ENCODE assay signal across 24 cellular contexts in the genomic region with DNA sequence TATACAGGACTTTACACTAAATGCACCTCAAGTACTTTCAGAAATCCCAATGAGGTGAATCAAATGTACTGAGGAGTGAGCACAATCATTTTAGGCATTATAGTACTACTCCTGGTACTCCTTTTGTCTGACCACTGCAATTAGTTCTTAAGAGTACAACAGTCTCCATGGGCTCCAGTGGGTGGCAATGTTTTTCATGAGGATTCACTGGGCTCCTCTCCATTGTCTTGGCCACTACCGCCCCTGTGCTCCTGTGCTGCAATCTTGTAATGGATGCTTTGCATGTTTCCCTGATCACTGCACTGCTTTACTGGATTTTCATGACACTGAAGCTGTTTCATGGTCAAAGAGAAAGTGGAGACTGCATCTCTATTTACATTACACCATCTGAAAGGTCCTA.
DNase-seq lines count a peak whose midpoint lies in the region; ATAC-seq and TF ChIP-seq lines count a peak whose summit lies in the region.
"Had no signal": no experiment of that assay in that cellular context is flagged by ENCODE, and none has a peak within 500 bp of the region (broad histone marks: within the 10 kb centered on the region; RNA-seq: fewer than 3 reads in every experiment).

No MANE protein-coding gene starts in this region.

- no peaks in the 10 kb centered on the region for H3K4me1 ChIP-seq in endodermal cell (ENCODE audit: control insufficient read depth, insufficient read depth, low read length)
- peaks cover 6% of the 10 kb centered on the region for H3K4me1 ChIP-seq in neural progenitor cell
- H3K4me1 ChIP-seq: BLaER1, tibial artery had no signal

- H3K4me3 ChIP-seq in endodermal cell (ENCODE audit: low read length) (no peak overlapping the region), neural progenitor cell (no peak overlapping the region)
- H3K4me3 ChIP-seq: BLaER1, heart left ventricle, tibial artery had no signal

- H3K27me3 ChIP-seq in endodermal cell (ENCODE audit: control insufficient read depth, insufficient read depth, low read length, poor library complexity, severe bottlenecking) (no peaks in the 10 kb centered on the region), neural progenitor cell (no peaks in the 10 kb centered on the region)
- H3K27me3 ChIP-seq: BLaER1, heart left ventricle, tibial artery had no signal

- no peaks in the 10 kb centered on the region for H3K4me1 Mint-ChIP-seq in endodermal cell
- H3K4me1 Mint-ChIP-seq in neural progenitor cell, result peaks cover 5% of the 10 kb centered on the region
- H3K4me1 Mint-ChIP-seq: activated naive CD8-positive, alpha-beta T cell treated with anti-CD3 and anti-CD28 coated beads, Interleukin-2, amount 10 ng/mL, durations not matched to agents 7 days and 5 days; memory B cell had no signal

- H3K9me3 ChIP-seq in endodermal cell (ENCODE audit: control insufficient read depth, low read length) (no peaks in the 10 kb centered on the region), neural progenitor cell (ENCODE audit: low read depth) (no peaks in the 10 kb centered on the region)
- H3K9me3 ChIP-seq: BLaER1, heart left ventricle, tibial artery had no signal

- in situ Hi-C loops in ACHN (cut with HindIII; ENCODE audit: low pct_ligation_motif_present, low pct_unique_long_range_greater_than_20kb, low sequenced_read_pairs), result no loop called here

- H2AFZ ChIP-seq in neural progenitor cell (replicated peaks), result no peak overlapping the region

- H3K9me3 Mint-ChIP-seq in endodermal cell (no peaks in the 10 kb centered on the region), neural progenitor cell (no peaks in the 10 kb centered on the region)
- H3K9me3 Mint-ChIP-seq: activated naive CD8-positive, alpha-beta T cell treated with anti-CD3 and anti-CD28 coated beads, Interleukin-2, amount 10 ng/mL, durations not matched to agents 7 days and 5 days; activated T-helper 1 cell treated with anti-CD3 and anti-CD28 coated beads, Interleukin-12 subunit alpha, Interleukin-12 subunit beta, Interleukin-2, Interleukin-4 antibody, amounts not matched to agents 30 ng/mL and 10 ng/mL and 1 ng/mL, durations not matched to agents 14 hours and 24 hours and 36 hours had no signal

- H3K4me2 ChIP-seq in neural progenitor cell, result no peak overlapping the region
- H3K4me2 ChIP-seq: BLaER1 had no signal

- H3K4me3 Mint-ChIP-seq in endodermal cell, result no peak overlapping the region
- H3K4me3 Mint-ChIP-seq in neural progenitor cell, result no peak overlapping the region
- H3K4me3 Mint-ChIP-seq: activated naive CD8-positive, alpha-beta T cell treated with anti-CD3 and anti-CD28 coated beads, Interleukin-2, amount 10 ng/mL, durations not matched to agents 7 days and 5 days; activated T-helper 1 cell treated with anti-CD3 and anti-CD28 coated beads, Interleukin-12 subunit alpha, Interleukin-12 subunit beta, Interleukin-2, Interleukin-4 antibody, amounts not matched to agents 30 ng/mL and 10 ng/mL and 1 ng/mL, durations not matched to agents 14 hours and 24 hours and 36 hours; memory B cell; natural killer cell treated with Interleukin-12 subunit alpha and Interleukin-12 subunit beta and Interleukin-15 and Interleukin-18, amount 100 ng/mL, for 72 hours had no signal

- H3K79me2 ChIP-seq in neural progenitor cell (ENCODE audit: low read depth), result no peaks in the 10 kb centered on the region

- H3K27ac Mint-ChIP-seq in endodermal cell (no peak overlapping the region), neural progenitor cell (peak overlapping the region; percentile 30)
- H3K27ac Mint-ChIP-seq: activated naive CD8-positive, alpha-beta T cell treated with anti-CD3 and anti-CD28 coated beads, Interleukin-2, amount 10 ng/mL, durations not matched to agents 7 days and 5 days; activated T-helper 1 cell treated with anti-CD3 and anti-CD28 coated beads, Interleukin-12 subunit alpha, Interleukin-12 subunit beta, Interleukin-2, Interleukin-4 antibody, amounts not matched to agents 30 ng/mL and 10 ng/mL and 1 ng/mL, durations not matched to agents 14 hours and 24 hours and 36 hours; memory B cell; natural killer cell treated with Interleukin-12 subunit alpha and Interleukin-12 subunit beta and Interleukin-15 and Interleukin-18, amount 100 ng/mL, for 72 hours had no signal

- no peak overlapping the region for H3K27ac ChIP-seq in endodermal cell (ENCODE audit: low read depth, low read length)
- H3K27ac ChIP-seq in neural progenitor cell, result no peak overlapping the region
- H3K27ac ChIP-seq: 22Rv1, BLaER1, heart left ventricle, HL-60, tibial artery had no signal

- no peak for ATAC-seq in GM19035 (IDR thresholded peaks at IDR 0.05; ENCODE audit: unreplicated experiment)
- ATAC-seq: heart left ventricle; natural killer cell treated with Interleukin-12 subunit alpha and Interleukin-12 subunit beta and Interleukin-15 and Interleukin-18, amount 100 ng/mL, for 72 hours had no signal

- H3K36me3 ChIP-seq in endodermal cell (ENCODE audit: control insufficient read depth, insufficient read depth, low read length), result no peaks in the 10 kb centered on the region
- no peaks in the 10 kb centered on the region for H3K36me3 ChIP-seq in neural progenitor cell
- H3K36me3 ChIP-seq: BLaER1, heart left ventricle, tibial artery had no signal

- WGBS in endodermal cell (ENCODE audit: insufficient coverage in 1 of 2, insufficient read length in 1 of 2), 2 experiments, result 68 to 73% methylated on average over 1 of the region's 1 CpG

- H3K27me3 Mint-ChIP-seq in endodermal cell (ENCODE audit: insufficient read depth) (no peaks in the 10 kb centered on the region), neural progenitor cell (ENCODE audit: insufficient read depth, low read depth) (peaks cover 2% of the 10 kb centered on the region)
- H3K27me3 Mint-ChIP-seq: activated naive CD8-positive, alpha-beta T cell treated with anti-CD3 and anti-CD28 coated beads, Interleukin-2, amount 10 ng/mL, durations not matched to agents 7 days and 5 days; memory B cell; natural killer cell treated with Interleukin-12 subunit alpha and Interleukin-12 subunit beta and Interleukin-15 and Interleukin-18, amount 100 ng/mL, for 72 hours had no signal

- H4K20me1 ChIP-seq in neural progenitor cell (ENCODE audit: low read depth), result no peaks in the 10 kb centered on the region
- H4K20me1 ChIP-seq: BLaER1 had no signal

- no peaks in the 10 kb centered on the region for H3F3A ChIP-seq in neural progenitor cell (ENCODE audit: low read depth)

- H3K36me3 Mint-ChIP-seq in endodermal cell (ENCODE audit: low read depth) (no peaks in the 10 kb centered on the region), neural progenitor cell (no peaks in the 10 kb centered on the region)
- H3K36me3 Mint-ChIP-seq: activated naive CD8-positive, alpha-beta T cell treated with anti-CD3 and anti-CD28 coated beads, Interleukin-2, amount 10 ng/mL, durations not matched to agents 7 days and 5 days; memory B cell; natural killer cell treated with Interleukin-12 subunit alpha and Interleukin-12 subunit beta and Interleukin-15 and Interleukin-18, amount 100 ng/mL, for 72 hours had no signal

- H3K9ac ChIP-seq in endodermal cell (ENCODE audit: extremely low read depth, low read length, poor library complexity, severe bottlenecking) (no peak overlapping the region), neural progenitor cell (no peak overlapping the region)
- H3K9ac ChIP-seq: BLaER1 had no signal

- DNase-seq in DMS53 (lab: John Stamatoyannopoulos, UW) (peak; percentile 32), DMS53 treated with DMSO at 0.1 percent for 48 hours (lab: John Stamatoyannopoulos, UW; ENCODE audit: unreplicated experiment) (no peak), NCI-H146 treated with DMSO at 0.1 percent for 48 hours (lab: John Stamatoyannopoulos, UW; ENCODE audit: unreplicated experiment) (peak; percentile 7), endodermal cell (peak; percentile 62), neural progenitor cell (ENCODE audit: low spot score) (peak; percentile 74), ACHN (no peak)
- no peak for DNase-seq in activated naive CD4-positive, alpha-beta T cell treated with Interleukin-2 at 50 U/mL for 16 hours
- DNase-seq: activated CD4-positive, alpha-beta T cell treated with anti-CD3 and anti-CD28 coated beads for 1 hour; activated naive CD8-positive, alpha-beta T cell treated with anti-CD3 and anti-CD28 coated beads, Interleukin-2, amount 10 ng/mL, durations not matched to agents 7 days and 5 days; Calu3; heart left ventricle; kidney; MV-4-11; NCI-H2029 treated with DMSO at 0.1 percent for 48 hours; NCI-H510A treated with DMSO at 0.1 percent for 48 hours; stimulated activated naive CD4-positive, alpha-beta T cell; tibial artery had no signal

- TF ChIP-seq CTCF in endodermal cell (conservative IDR thresholded peaks at IDR 0.05), result peak; percentile 48
- TF ChIP-seq CTCF in neural progenitor cell (IDR thresholded peaks at IDR 0.05), result peak; percentile 35

Comparison
In these comparisons a context has a peak if more than half of its experiments do, and no peak if none do; other contexts are left out.
1. DNase-seq: peak in DMS53 (single experiment), NCI-H146 treated with DMSO at 0.1 percent for 48 hours (single experiment), endodermal cell (single experiment) and neural progenitor cell (single experiment); none in DMS53 treated with DMSO at 0.1 percent for 48 hours (single experiment), ACHN (single experiment) and activated naive CD4-positive, alpha-beta T cell treated with Interleukin-2 at 50 U/mL for 16 hours (single experiment).